In genomic region chr5:179274321-179275315, GRCh38 we compare ENCODE assay signal across 13 cellular contexts.
DNase-seq lines count a peak whose midpoint lies in the region; ATAC-seq and TF ChIP-seq lines count a peak whose summit lies in the region.
"Had no signal": no experiment of that assay in that cellular context is flagged by ENCODE, and none has a peak within 500 bp of the region (broad histone marks: within the 10 kb centered on the region; RNA-seq: fewer than 3 reads in every experiment).

No MANE protein-coding gene starts in this region.

- H3K4me1 ChIP-seq in SK-N-SH (ENCODE audit: control insufficient read depth in 1 of 2, insufficient read depth in 2 of 2, low read depth in 1 of 2, low read length in 1 of 2) (peaks cover 0 to 93% of the 10 kb centered on the region in 2 experiments; a peak in 1 of 4 replicates), uterus (peaks cover 20 to 57% of the 10 kb centered on the region in 2 donors)

- no peaks in the 10 kb centered on the region for H3K9me3 ChIP-seq in SK-N-SH
- no peaks in the 10 kb centered on the region for H3K9me3 ChIP-seq in uterus

- ATAC-seq in SK-N-SH treated with all-trans-retinoic acid at 6 μM for 48 hours: no peak
- no peak for ATAC-seq in HG02571 (IDR thresholded peaks at IDR 0.05; ENCODE audit: unreplicated experiment)
- no peak for ATAC-seq in GM18867 (IDR thresholded peaks at IDR 0.05; ENCODE audit: unreplicated experiment)

- H3K36me3 ChIP-seq in SK-N-SH (replicated peaks in 1 of 2; ENCODE audit: control insufficient read depth in 1 of 2, insufficient read depth in 2 of 2, low read length in 1 of 2): no peaks in the 10 kb centered on the region
- no peaks in the 10 kb centered on the region for H3K36me3 ChIP-seq in uterus

- H3K9me2 ChIP-seq in SK-N-SH: no peaks in the 10 kb centered on the region

- POLR2A ChIA-PET in SK-N-SH (lab: Yijun Ruan, JAX): no interaction called here

- H3K9ac ChIP-seq in SK-N-SH: no peak overlapping the region

- CTCF ChIA-PET in SK-N-SH (lab: Yijun Ruan, JAX): interaction anchor here (0.5 to 3.0 kb wide), 19 partner anchors 9 to 219 kb away, joined by 3 to 15 read pairs (median 3); no protein-coding TSS in a partner anchor

- peak; percentile 70 for DNase-seq in SK-N-SH
- no peak for DNase-seq in fibroblast of mammary gland (ENCODE audit: low read depth)
- DNase-seq in nephron progenitor cell: no peak
- peak; percentile 29 to 36 for DNase-seq in uterus
- no peak for DNase-seq in NCI-H69 (lab: John Stamatoyannopoulos, UW)
- DNase-seq: activated CD4-positive, alpha-beta T cell treated with anti-CD3 and anti-CD28 coated beads, Interleukin-2, amount 10 ng/mL, durations not matched to agents 7 days and 5 days; activated gamma-delta T cell; small intestine; T-helper 1 cell had no signal

- H3K4me1 Mint-ChIP-seq in nephron progenitor cell: peaks cover 79% of the 10 kb centered on the region
- H3K4me1 Mint-ChIP-seq: activated CD4-positive, alpha-beta T cell treated with anti-CD3 and anti-CD28 coated beads, Interleukin-2, amount 10 ng/mL, durations not matched to agents 7 days and 5 days had no signal

- H3K36me3 Mint-ChIP-seq in nephron progenitor cell (ENCODE audit: low read depth): no peaks in the 10 kb centered on the region
- H3K36me3 Mint-ChIP-seq: memory B cell had no signal

- H3K27ac Mint-ChIP-seq in nephron progenitor cell: no peak overlapping the region
- H3K27ac Mint-ChIP-seq: memory B cell had no signal

- peaks cover 9% of the 10 kb centered on the region for H3K27me3 Mint-ChIP-seq in nephron progenitor cell (ENCODE audit: low read depth, poor library complexity)
- H3K27me3 Mint-ChIP-seq: activated CD4-positive, alpha-beta T cell treated with anti-CD3 and anti-CD28 coated beads, Interleukin-2, amount 10 ng/mL, durations not matched to agents 7 days and 5 days had no signal

- H3K9me3 Mint-ChIP-seq in nephron progenitor cell: no peaks in the 10 kb centered on the region
- H3K9me3 Mint-ChIP-seq: activated CD4-positive, alpha-beta T cell treated with anti-CD3 and anti-CD28 coated beads, Interleukin-2, amount 10 ng/mL, durations not matched to agents 7 days and 5 days; memory B cell had no signal

- TF ChIP-seq EP300 in SK-N-SH (IDR thresholded peaks at IDR 0.05; ENCODE audit: borderline replicate concordance in 1 of 2, low read depth in 1 of 2, low read length in 1 of 2): no peak

- H3K27ac ChIP-seq in SK-N-SH (ENCODE audit: low read depth in 2 of 2, low read length in 1 of 2) (peak overlapping the region in 1 of 2 experiments; percentile 75; a peak in 1 of 4 replicates), uterus (peak overlapping the region; percentile 89 to 98)

- peak overlapping the region; percentile 20 for H3K4me3 Mint-ChIP-seq in nephron progenitor cell
- H3K4me3 Mint-ChIP-seq: activated CD4-positive, alpha-beta T cell treated with anti-CD3 and anti-CD28 coated beads, Interleukin-2, amount 10 ng/mL, durations not matched to agents 7 days and 5 days; memory B cell had no signal

- H3K27me3 ChIP-seq in SK-N-SH (ENCODE audit: insufficient read depth) (no peaks in the 10 kb centered on the region), uterus (no peaks in the 10 kb centered on the region)

- peak; percentile 37; the same call in 1 of the 2 replicates for TF ChIP-seq RAD21 in SK-N-SH (IDR thresholded peaks at IDR 0.05; ENCODE audit: low read length)

- H3F3A ChIP-seq in SK-N-SH (replicated peaks; ENCODE audit: insufficient read depth): no peaks in the 10 kb centered on the region

- no peaks in the 10 kb centered on the region for H4K20me1 ChIP-seq in SK-N-SH (ENCODE audit: insufficient read depth)

- H3K79me2 ChIP-seq in SK-N-SH (ENCODE audit: insufficient read depth): no peaks in the 10 kb centered on the region

- no peak overlapping the region for H2AFZ ChIP-seq in SK-N-SH (ENCODE audit: low read depth)

- 54% methylated on average over 16 of the region's 26 CpGs for WGBS in SK-N-SH (ENCODE audit: low lambda C conversion rate)

- TF ChIP-seq CTCF in SK-N-SH (IDR thresholded peaks at IDR 0.05) (no peak), fibroblast of mammary gland (conservative IDR thresholded peaks at IDR 0.05; ENCODE audit: control insufficient read depth, insufficient read depth, low read depth, low read length) (peak; percentile 7), nephron progenitor cell (IDR thresholded peaks at IDR 0.05) (no peak), uterus (IDR thresholded peaks at IDR 0.05) (no peak)

- no peak for TF ChIP-seq POLR2A in uterus (IDR thresholded peaks at IDR 0.05)

- H3K4me3 ChIP-seq in SK-N-SH (ENCODE audit: low read depth in 2 of 2, low read length in 1 of 2) (no peak overlapping the region), fibroblast of mammary gland (ENCODE audit: control insufficient read depth, low read depth, low read length) (no peak overlapping the region), uterus (no peak overlapping the region)

- intact Hi-C loops in uterus (cut with DNase I; ENCODE audit: low total_unique reads): no loop called here

- H3K4me2 ChIP-seq in SK-N-SH: no peak overlapping the region

TF ChIP-seq in SK-N-SH, 30 proteins besides CTCF, POLR2A, EP300 and RAD21:
- TF ChIP-seq SMC3 (IDR thresholded peaks at IDR 0.05; ENCODE audit: low read depth, low read length) (peak; percentile 14; the same call in 1 of the 2 replicates), IRF3 (IDR thresholded peaks at IDR 0.05; ENCODE audit: low read depth, low read length) (no peak)

TF ChIP-seq in SK-N-SH treated with all-trans-retinoic acid at 6 μM for 48 hours, 23 proteins besides CTCF, POLR2A, EP300 and RAD21 (continues in another document):
- TF ChIP-seq ESRRG (CRISPR knock-in tag; IDR thresholded peaks at IDR 0.05) (no peak), POU6F1 (CRISPR knock-in tag; IDR thresholded peaks at IDR 0.05; ENCODE audit: borderline replicate concordance, low read depth) (no peak), SNAI2 (CRISPR knock-in tag; IDR thresholded peaks at IDR 0.05) (no peak), CSRNP3 (CRISPR knock-in tag; IDR thresholded peaks at IDR 0.05) (no peak), ZFP30 (CRISPR knock-in tag; IDR thresholded peaks at IDR 0.05) (no peak), ZNF8 (CRISPR knock-in tag; IDR thresholded peaks at IDR 0.05) (no peak), CREB5 (CRISPR knock-in tag; IDR thresholded peaks at IDR 0.05; ENCODE audit: low read depth) (no peak), ZC3H10 (CRISPR knock-in tag; IDR thresholded peaks at IDR 0.05) (no peak), PATZ1 (CRISPR knock-in tag; IDR thresholded peaks at IDR 0.05; ENCODE audit: borderline replicate concordance) (no peak), RARB (CRISPR knock-in tag; IDR thresholded peaks at IDR 0.05) (no peak)

Comparison
In these comparisons a context has a peak if more than half of its experiments do, and no peak if none do; other contexts are left out.
1. DNase-seq: peak in SK-N-SH (single experiment) and uterus (2 of 2); none in fibroblast of mammary gland (single experiment), nephron progenitor cell (single experiment) and NCI-H69 (single experiment).